In the genomic region with DNA sequence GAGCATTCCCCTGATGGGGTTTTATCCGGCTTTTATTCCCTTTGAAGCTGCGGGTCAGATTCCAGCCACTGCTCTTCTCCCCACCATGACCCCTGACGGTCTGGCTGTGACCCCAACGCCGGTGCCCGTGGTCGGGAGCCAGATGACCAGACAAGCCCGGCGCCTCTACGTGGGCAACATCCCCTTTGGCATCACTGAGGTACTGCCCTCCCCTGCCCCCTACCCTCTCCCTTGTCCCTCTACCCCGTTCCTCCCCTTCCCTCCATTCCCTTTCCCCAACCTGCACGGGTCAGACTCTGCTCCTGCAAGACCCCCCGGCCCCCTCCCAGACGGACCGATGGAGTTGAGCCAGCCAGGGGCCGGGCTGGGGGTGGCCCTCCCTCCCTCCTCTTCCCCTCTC, we compare ENCODE assay signal across 22 cellular contexts.
"Had no signal": no experiment of that assay in that cellular context is flagged by ENCODE, and none has a peak within 500 bp of the region (broad histone marks: within the 10 kb centered on the region; RNA-seq: fewer than 3 reads in every experiment).

No MANE protein-coding gene starts in this region.

- H3K27me3 Mint-ChIP-seq: activated B cell treated with CpG ODN at 0.5 μM for 24 hours; activated naive CD4-positive, alpha-beta T cell treated with anti-CD3 and anti-CD28 coated beads, Interleukin-2, amount 50 U/mL, for 24 hours; activated naive CD8-positive, alpha-beta T cell treated with anti-CD3 and anti-CD28 coated beads, Interleukin-2, amount 50 U/mL, for 24 hours; natural killer cell treated with Interleukin-12 subunit alpha and Interleukin-12 subunit beta and Interleukin-15 and Interleukin-18, amount 100 ng/mL, for 72 hours; progenitor cell of endocrine pancreas; T-cell had no signal

- H3K27ac Mint-ChIP-seq: activated T-helper 1 cell treated with anti-CD3 and anti-CD28 coated beads, Interleukin-12 subunit alpha, Interleukin-12 subunit beta, Interleukin-2, Interleukin-4 antibody, amounts not matched to agents 30 ng/mL and 10 ng/mL and 1 ng/mL, durations not matched to agents 14 hours and 24 hours and 36 hours; progenitor cell of endocrine pancreas; T-cell; T-helper 2 cell treated with Interferon-gamma antibody and Interleukin-4, amounts not matched to agents 5 μg/mL and 100 μg/mL, for 36 hours had no signal

- H3K4me3 ChIP-seq: gastroesophageal sphincter, hepatocyte, ovary, right lobe of liver, thoracic aorta had no signal

- H3K27ac ChIP-seq: gastroesophageal sphincter, hepatocyte, ovary, right lobe of liver, thoracic aorta had no signal

- DNase-seq: activated B cell treated with CpG ODN at 0.5 μM for 24 hours; activated CD4-positive, alpha-beta T cell treated with anti-CD3 and anti-CD28 coated beads, Interleukin-2, amount 50 U/mL, for 1 hour; activated gamma-delta T cell treated with Interleukin-2 at 50 U/mL for 16 hours; activated naive CD8-positive, alpha-beta T cell treated with anti-CD3 and anti-CD28 coated beads, Interleukin-2, amount 50 U/mL, for 24 hours; activated T-cell treated with anti-CD3 and anti-CD28 coated beads for 4 hours; amygdala; caudate nucleus; left colon; right lobe of liver; stimulated activated CD4-positive, alpha-beta T cell treated with anti-CD3 and anti-CD28 coated beads, Interleukin-2, amount 100 ng/mL, for 48 hours; stimulated activated naive CD8-positive, alpha-beta T cell treated with anti-CD3 and anti-CD28 coated beads, Interleukin-15, Interleukin-2, amounts not matched to agents 100 U/mL and 50 U/mL, for 24 hours; T-cell; trophoblast cell had no signal

- H3K9me3 ChIP-seq: gastroesophageal sphincter, ovary, right lobe of liver, thoracic aorta had no signal

- H3K27me3 ChIP-seq: gastroesophageal sphincter, hepatocyte, ovary, right lobe of liver had no signal

- H3K36me3 ChIP-seq: ovary had no signal

- H2AFZ ChIP-seq: hepatocyte had no signal

- ATAC-seq: activated naive CD8-positive, alpha-beta T cell treated with anti-CD3 and anti-CD28 coated beads, Interleukin-2, amount 50 U/mL, for 24 hours; gastroesophageal sphincter; left colon; natural killer cell treated with Interleukin-12 subunit alpha and Interleukin-12 subunit beta and Interleukin-15 and Interleukin-18, amount 100 ng/mL, for 72 hours; right lobe of liver; stimulated activated naive CD8-positive, alpha-beta T cell treated with anti-CD3 and anti-CD28 coated beads, Interleukin-15, Interleukin-2, amounts not matched to agents 100 U/mL and 50 U/mL, for 24 hours; T-cell had no signal

- H3K9me3 Mint-ChIP-seq: activated B cell treated with CpG ODN at 0.5 μM for 24 hours; activated naive CD4-positive, alpha-beta T cell treated with anti-CD3 and anti-CD28 coated beads, Interleukin-2, amount 50 U/mL, for 24 hours; activated naive CD8-positive, alpha-beta T cell treated with anti-CD3 and anti-CD28 coated beads, Interleukin-2, amount 50 U/mL, for 24 hours; activated T-helper 1 cell treated with anti-CD3 and anti-CD28 coated beads, Interleukin-12 subunit alpha, Interleukin-12 subunit beta, Interleukin-2, Interleukin-4 antibody, amounts not matched to agents 30 ng/mL and 10 ng/mL and 1 ng/mL, durations not matched to agents 14 hours and 24 hours and 36 hours; natural killer cell treated with Interleukin-12 subunit alpha and Interleukin-12 subunit beta and Interleukin-15 and Interleukin-18, amount 100 ng/mL, for 72 hours; T-cell; T-helper 2 cell treated with Interferon-gamma antibody and Interleukin-4, amounts not matched to agents 5 μg/mL and 100 μg/mL, for 36 hours had no signal

- H3K4me2 ChIP-seq: hepatocyte had no signal

- H3K4me3 Mint-ChIP-seq: activated B cell treated with CpG ODN at 0.5 μM for 24 hours; activated naive CD4-positive, alpha-beta T cell treated with anti-CD3 and anti-CD28 coated beads, Interleukin-2, amount 50 U/mL, for 24 hours; activated naive CD8-positive, alpha-beta T cell treated with anti-CD3 and anti-CD28 coated beads, Interleukin-2, amount 50 U/mL, for 24 hours; activated T-helper 1 cell treated with anti-CD3 and anti-CD28 coated beads, Interleukin-12 subunit alpha, Interleukin-12 subunit beta, Interleukin-2, Interleukin-4 antibody, amounts not matched to agents 30 ng/mL and 10 ng/mL and 1 ng/mL, durations not matched to agents 14 hours and 24 hours and 36 hours; natural killer cell treated with Interleukin-12 subunit alpha and Interleukin-12 subunit beta and Interleukin-15 and Interleukin-18, amount 100 ng/mL, for 72 hours; T-cell; T-helper 2 cell treated with Interferon-gamma antibody and Interleukin-4, amounts not matched to agents 5 μg/mL and 100 μg/mL, for 36 hours had no signal
